In genomic region chr2:233462202-233462785, GRCh38 we compare ENCODE assay signal across 14 cellular contexts.
A peak's percentile ranks its signal among the peaks of the same experiment; 100 is the strongest.
DNase-seq lines count a peak whose midpoint lies in the region; TF ChIP-seq lines count a peak whose summit lies in the region.
"Had no signal": no experiment of that assay in that cellular context is flagged by ENCODE, and none has a peak within 500 bp of the region (broad histone marks: within the 10 kb centered on the region; RNA-seq: fewer than 3 reads in every experiment).

No MANE protein-coding gene starts in this region.

- no peak overlapping the region for H3K56ac ChIP-seq in H9 (ENCODE audit: insufficient read length, low read depth, low read length)

- H3K9ac ChIP-seq in H9 (ENCODE audit: extremely low read depth, insufficient read length, low read length) (no peak overlapping the region), GM23248 (no peak overlapping the region)
- H3K9ac ChIP-seq: KMS-11 had no signal

- H2BK20ac ChIP-seq in H9 (ENCODE audit: low read depth, low read length, poor library complexity, severe bottlenecking) = no peak overlapping the region

- H3K27ac Mint-ChIP-seq in H9 (peak overlapping the region in 2 of 3 experiments; percentile 73 to 77; a peak in 2 of 7 replicates), glutamatergic neuron (ENCODE audit: unreplicated experiment) (no peak overlapping the region)
- H3K27ac Mint-ChIP-seq: CD8-positive, alpha-beta T cell had no signal

- H3K4ac ChIP-seq in H9 (ENCODE audit: low read depth, low read length) = no peak overlapping the region

- H4K91ac ChIP-seq in H9 (ENCODE audit: insufficient read length, low read depth, low read length) = no peak overlapping the region

- no peak overlapping the region for H2BK15ac ChIP-seq in H9 (ENCODE audit: low read depth, low read length)

- in situ Hi-C loops in GM23248 (cut with MboI) = no loop called here

- no CpG with 5 or more reads among the region's 25 CpGs for WGBS in H9 (ENCODE audit: extremely low coverage, insufficient read length, low lambda C conversion rate)
- 95 to 96% methylated on average over 18 to 25 of the region's 25 CpGs for WGBS in GM23248 (ENCODE audit: low coverage in 1 of 2, low lambda C conversion rate in 2 of 2, missing lambda C conversion rate in 2 of 2), 2 experiments

- H3K27me3 ChIP-seq in BE2C (no peaks in the 10 kb centered on the region), H9 (ENCODE audit: insufficient read depth, low read length) (no peaks in the 10 kb centered on the region), GM23248 (replicated peaks; ENCODE audit: insufficient read depth) (no peaks in the 10 kb centered on the region)

- H3K4me1 ChIP-seq in BE2C (no peaks in the 10 kb centered on the region), H9 (ENCODE audit: insufficient read depth, low read length) (no peaks in the 10 kb centered on the region), GM23248 (ENCODE audit: insufficient read depth) (no peaks in the 10 kb centered on the region)

- no peak overlapping the region for H3K4me3 Mint-ChIP-seq in H9
- no peak overlapping the region for H3K4me3 Mint-ChIP-seq in glutamatergic neuron (ENCODE audit: unreplicated experiment)
- H3K4me3 Mint-ChIP-seq: CD8-positive, alpha-beta T cell had no signal

- H2AK5ac ChIP-seq in H9 (ENCODE audit: insufficient read length, low read length) = no peak overlapping the region

- H4K20me1 ChIP-seq in H9 (ENCODE audit: control insufficient read depth, insufficient read depth, insufficient read length) (no peaks in the 10 kb centered on the region), GM23248 (ENCODE audit: insufficient read depth) (no peaks in the 10 kb centered on the region)

- H2BK5ac ChIP-seq in H9 (ENCODE audit: insufficient read length, low read length) = no peak overlapping the region

- H3K79me2 ChIP-seq in H9 (ENCODE audit: insufficient read depth, low read length) (no peaks in the 10 kb centered on the region), GM23248 (ENCODE audit: insufficient read depth) (no peaks in the 10 kb centered on the region)

- H3K36me3 ChIP-seq in BE2C = peaks cover 43% of the 10 kb centered on the region
- H3K36me3 ChIP-seq in GM23248 (ENCODE audit: low read depth) = no peaks in the 10 kb centered on the region; the same call in 1 of the 2 replicates

- H3K4me1 Mint-ChIP-seq in H9 (no peaks in the 10 kb centered on the region), glutamatergic neuron (ENCODE audit: low read depth, unreplicated experiment) (no peaks in the 10 kb centered on the region)

- H2AFZ ChIP-seq in H9 (ENCODE audit: low read length) (no peak overlapping the region), GM23248 (no peak overlapping the region)
- H2AFZ ChIP-seq: PC-9 had no signal

- H3K27me3 Mint-ChIP-seq in H9 (ENCODE audit: low read depth) (no peaks in the 10 kb centered on the region; the same call in none of the 2 replicates), glutamatergic neuron (ENCODE audit: unreplicated experiment) (peaks cover 3% of the 10 kb centered on the region)

- H2BK120ac ChIP-seq in H9 (ENCODE audit: low read depth, low read length, poor library complexity, severe bottlenecking) = no peak overlapping the region

- no peaks in the 10 kb centered on the region; a peak in 1 of 5 replicates for H3K9me3 Mint-ChIP-seq in H9
- H3K9me3 Mint-ChIP-seq in glutamatergic neuron (ENCODE audit: unreplicated experiment) = peaks cover 7% of the 10 kb centered on the region
- H3K9me3 Mint-ChIP-seq: CD8-positive, alpha-beta T cell had no signal

- H4K8ac ChIP-seq in H9 (replicated peaks; ENCODE audit: insufficient read length, low read depth, low read length) = no peak overlapping the region

- H3K23me2 ChIP-seq in H9 (ENCODE audit: insufficient read length, low read depth, low read length, poor library complexity, severe bottlenecking) = no peaks in the 10 kb centered on the region

- no peak overlapping the region for H3K23ac ChIP-seq in H9 (ENCODE audit: insufficient read length, low read depth, low read length)

- H3K9me2 ChIP-seq in GM23248 (ENCODE audit: insufficient read depth) = no peaks in the 10 kb centered on the region

- no peak overlapping the region for H3K4me3 ChIP-seq in BE2C (ENCODE audit: low read depth, low read length)
- no peak overlapping the region for H3K4me3 ChIP-seq in GM23248
- H3K4me3 ChIP-seq: PC-9 had no signal

- intact Hi-C loops in posterior vena cava (cut with DNase I) = no loop called here

- H3K36me3 Mint-ChIP-seq in H9 (ENCODE audit: insufficient read depth in 1 of 3, low read depth in 3 of 3) = peaks cover 19 to 47% (median 42%) of the 10 kb centered on the region in 3 experiments
- peaks cover 17% of the 10 kb centered on the region for H3K36me3 Mint-ChIP-seq in glutamatergic neuron (ENCODE audit: unreplicated experiment)

- H3K27ac ChIP-seq in H9 (ENCODE audit: insufficient read length, low read depth, low read length) = no peak overlapping the region
- no peak overlapping the region for H3K27ac ChIP-seq in GM23248
- H3K27ac ChIP-seq: KMS-11, PC-9 had no signal

- TF ChIP-seq CTCF in BE2C (IDR thresholded peaks at IDR 0.05; ENCODE audit: low read depth, low read length) = no peak
- TF ChIP-seq CTCF in H9 (conservative IDR thresholded peaks at IDR 0.05) = no peak
- TF ChIP-seq CTCF in glutamatergic neuron (IDR thresholded peaks at IDR 0.05; ENCODE audit: partially characterized antibody, unreplicated experiment) = no peak

- no peak overlapping the region for H3K14ac ChIP-seq in H9 (ENCODE audit: insufficient read depth, low read length)

- H3F3A ChIP-seq in GM23248 (ENCODE audit: insufficient read depth) = no peaks in the 10 kb centered on the region

- H4K5ac ChIP-seq in H9 (ENCODE audit: insufficient read length, low read depth, low read length) = no peak overlapping the region

- H3K18ac ChIP-seq in H9 (ENCODE audit: insufficient read length, low read depth, low read length) = no peak overlapping the region

- no peak overlapping the region for H2BK12ac ChIP-seq in H9 (ENCODE audit: insufficient read length, low read depth, low read length)

- H3K4me2 ChIP-seq in H9 (ENCODE audit: insufficient read depth, insufficient read length, low read length) = no peak overlapping the region
- no peak overlapping the region for H3K4me2 ChIP-seq in GM23248 (ENCODE audit: unreplicated experiment)
- H3K4me2 ChIP-seq: KMS-11, PC-9 had no signal

- H3K9me3 ChIP-seq in BE2C = no peaks in the 10 kb centered on the region
- no peaks in the 10 kb centered on the region for H3K9me3 ChIP-seq in H9 (ENCODE audit: control insufficient read depth, low read depth, low read length)
- H3K9me3 ChIP-seq in GM23248 (ENCODE audit: low read depth) = no peaks in the 10 kb centered on the region

- no peak overlapping the region for H3T11ph ChIP-seq in H9 (ENCODE audit: low read length)

- DNase-seq in BE2C (peak; percentile 7), H9 (no peak), glutamatergic neuron (peak; percentile 6), posterior vena cava (ENCODE audit: low spot score) (peak; percentile 67), HPDE6-E6E7 (ENCODE audit: extremely low spot score) (no peak), GM23248 (no peak), nucleus accumbens (lab: John Stamatoyannopoulos, UW) (no peak)
- DNase-seq: AML-193; CD8-positive, alpha-beta T cell; NCI-H1436; NCI-H2081; NCI-H774; PC-9 had no signal

- H3K79me1 ChIP-seq in H9 (ENCODE audit: insufficient read depth, low read depth, low read length, poor library complexity, severe bottlenecking) = no peaks in the 10 kb centered on the region

Comparison
In these comparisons a context has a peak if more than half of its experiments do, and no peak if none do; other contexts are left out.
1. DNase-seq: peak in BE2C (single experiment), glutamatergic neuron (single experiment) and posterior vena cava (single experiment); none in H9 (single experiment), HPDE6-E6E7 (single experiment), GM23248 (single experiment) and nucleus accumbens (0 of 56).